15 cellular contexts compared by ENCODE assay signal in genomic region chr12:41962171-41962572, GRCh38.
A peak's percentile ranks its signal among the peaks of the same experiment; 100 is the strongest.
DNase-seq lines count a peak whose midpoint lies in the region; ATAC-seq, FAIRE-seq and TF ChIP-seq lines count a peak whose summit lies in the region.
"Had no signal": no experiment of that assay in that cellular context is flagged by ENCODE, and none has a peak within 500 bp of the region (broad histone marks: within the 10 kb centered on the region; RNA-seq: fewer than 3 reads in every experiment).

No MANE protein-coding gene starts in this region.

- no peaks in the 10 kb centered on the region for H3K27me3 ChIP-seq in HepG2 (ENCODE audit: control insufficient read depth in 1 of 2, insufficient read depth in 2 of 2, low read length in 2 of 2)
- no peaks in the 10 kb centered on the region for H3K27me3 ChIP-seq in tibial artery
- H3K27me3 ChIP-seq in small intestine (ENCODE audit: control insufficient read depth in 2 of 2, insufficient read depth in 2 of 2, low read length in 2 of 2) = no peaks in the 10 kb centered on the region

- 34% methylated on average over 5 of the region's 5 CpGs for WGBS in HepG2 (ENCODE audit: low lambda C conversion rate)
- 75 to 81% (median 81%) methylated on average over 5 of the region's 5 CpGs for WGBS in small intestine, 3 donors

- BruUV-seq in HepG2 (replicated peaks; lab: Mats Ljungman, UMichigan) = no TSS peak

- no peak overlapping the region for H2AFZ ChIP-seq in HepG2 (ENCODE audit: low read length)

- intact Hi-C loops in HepG2 (cut with micrococcal nuclease; ENCODE audit: unreplicated experiment) (no loop called here), tibial artery (cut with DNase I; ENCODE audit: low total_unique reads) (no loop called here)

- no peak for TF ChIP-seq POLR2A in HepG2 (IDR thresholded peaks at IDR 0.05; ENCODE audit: insufficient read depth in 1 of 2, low read depth in 2 of 2, low read length in 2 of 2)

- no peak overlapping the region for H3K4me2 ChIP-seq in HepG2 (ENCODE audit: low read depth, low read length)

- no peaks in the 10 kb centered on the region for H3K9me3 ChIP-seq in HepG2 (ENCODE audit: low read length)
- no peaks in the 10 kb centered on the region for H3K9me3 ChIP-seq in tibial artery
- H3K9me3 ChIP-seq in small intestine (ENCODE audit: control insufficient read depth, low read depth) = no peaks in the 10 kb centered on the region

- no peak for TF ChIP-seq RAD21 in HepG2 (CRISPR knock-in tag; IDR thresholded peaks at IDR 0.05)

- in situ Hi-C loops in HepG2 (cut with HindIII; ENCODE audit: extremely low pct_ligation_motif_present, low pct_unique_long_range_greater_than_20kb) = no loop called here

- CTCF ChIA-PET in HepG2 (lab: Yijun Ruan, JAX; ENCODE audit: low intra/inter-chr PET ratio, low total read pairs) = no interaction called here

- ATAC-seq in HepG2 (peak; percentile 56; the same call in 2 of the 3 replicates), GM18517 (IDR thresholded peaks at IDR 0.05; ENCODE audit: unreplicated experiment) (no peak)
- ATAC-seq: SK-N-SH treated with all-trans-retinoic acid at 6 μM for 48 hours had no signal

- no peak overlapping the region for H3K9ac ChIP-seq in HepG2 (ENCODE audit: insufficient read depth, low read depth, low read length)

- DNase-seq in SHP77 (lab: John Stamatoyannopoulos, UW) (peak; percentile 21 to 50), SHP77 treated with DMSO at 0.1 percent for 48 hours (lab: John Stamatoyannopoulos, UW) (no peak), amygdala (lab: John Stamatoyannopoulos, UW) (peak in 50 of 56 donors; percentile 8 to 81 (median 52)), HepG2 (ENCODE audit: low spot score) (no peak), tibial artery (peak; percentile 41 to 69), small intestine (no peak), islet precursor cell (no peak)
- DNase-seq: activated effector memory CD4-positive, alpha-beta T cell treated with anti-CD3 and anti-CD28 coated beads, Interleukin-2, amount 50 U/mL, for 16 hours; effector CD4-positive, alpha-beta T cell; NCI-H1694; stimulated activated naive CD4-positive, alpha-beta T cell treated with Interleukin-2 at 50 U/mL for 16 hours had no signal

- H3K27ac ChIP-seq in HepG2 (ENCODE audit: extremely low read length, insufficient read depth, low read length) = no peak overlapping the region
- no peak overlapping the region for H3K27ac ChIP-seq in tibial artery
- H3K27ac ChIP-seq in small intestine (ENCODE audit: low read depth in 1 of 2, low read length in 1 of 2) = no peak overlapping the region

- no peaks in the 10 kb centered on the region for H3K36me3 ChIP-seq in HepG2 (replicated peaks in 1 of 2; ENCODE audit: control insufficient read depth in 1 of 2, insufficient read depth in 2 of 2, low read length in 2 of 2)
- no peaks in the 10 kb centered on the region for H3K36me3 ChIP-seq in tibial artery
- H3K36me3 ChIP-seq in small intestine (ENCODE audit: control insufficient read depth in 2 of 2, insufficient read depth in 2 of 2, low read length in 2 of 2) = no peaks in the 10 kb centered on the region

- H3K4me3 ChIP-seq in HepG2 (replicated peaks in 1 of 3; ENCODE audit: insufficient read depth in 1 of 3, low read depth in 2 of 3, low read length in 3 of 3) = no peak overlapping the region
- no peak overlapping the region for H3K4me3 ChIP-seq in tibial artery
- H3K4me3 ChIP-seq in small intestine (ENCODE audit: low read depth in 1 of 2, low read length in 2 of 2) = no peak overlapping the region

- H3K79me2 ChIP-seq in HepG2 (ENCODE audit: insufficient read depth, low read length) = no peaks in the 10 kb centered on the region

- H4K20me1 ChIP-seq in HepG2 (ENCODE audit: insufficient read depth, low read length) = no peaks in the 10 kb centered on the region

- POLR2A ChIA-PET in HepG2 (lab: Yijun Ruan, JAX) = no interaction called here

- TF ChIP-seq CTCF in HepG2 (CRISPR knock-in tag; IDR thresholded peaks at IDR 0.05) = no peak
- no peak for TF ChIP-seq CTCF in tibial artery (IDR thresholded peaks at IDR 0.05)

- TF ChIP-seq EP300 in HepG2 (IDR thresholded peaks at IDR 0.05; ENCODE audit: low read depth in 2 of 2, low read length in 2 of 2) (no peak), HepG2 (CRISPR knock-in tag; IDR thresholded peaks at IDR 0.05; ENCODE audit: borderline replicate concordance) (no peak)

- FAIRE-seq in HepG2 (lab: Jason Lieb, UNC) (no peak), small intestine (lab: Jason Lieb, UNC) (no peak)
- FAIRE-seq: astrocyte, H1 had no signal

- H3K4me1 ChIP-seq in HepG2 (ENCODE audit: insufficient read depth, low read length) = peaks cover 10% of the 10 kb centered on the region; the same call in 1 of the 2 replicates
- H3K4me1 ChIP-seq in tibial artery = peaks cover 0 to 2% (median under 1%) of the 10 kb centered on the region in 4 donors
- no peaks in the 10 kb centered on the region for H3K4me1 ChIP-seq in small intestine (ENCODE audit: control insufficient read depth in 2 of 2, insufficient read depth in 1 of 2, low read depth in 1 of 2, low read length in 1 of 2)

TF ChIP-seq in HepG2, 621 proteins besides CTCF, POLR2A, EP300 and RAD21:
- no peak for TF ChIP-seq PAWR (CRISPR knock-in tag; IDR thresholded peaks at IDR 0.05; ENCODE audit: borderline replicate concordance)
- no peak for TF ChIP-seq ZNF816 (CRISPR knock-in tag; IDR thresholded peaks at IDR 0.05; ENCODE audit: borderline replicate concordance)
- TF ChIP-seq ZFX (CRISPR knock-in tag; IDR thresholded peaks at IDR 0.05; ENCODE audit: low read depth) = no peak
- TF ChIP-seq ZNF451 (CRISPR knock-in tag; IDR thresholded peaks at IDR 0.05) = no peak
- TF ChIP-seq ZNF660 (CRISPR knock-in tag; IDR thresholded peaks at IDR 0.05; ENCODE audit: borderline replicate concordance, low read depth) = no peak
- TF ChIP-seq ZFP36L1 (CRISPR knock-in tag; IDR thresholded peaks at IDR 0.05) = no peak
- TF ChIP-seq CC2D1A (CRISPR knock-in tag; IDR thresholded peaks at IDR 0.05) = no peak

Comparison
In these comparisons a context has a peak if more than half of its experiments do, and no peak if none do; other contexts are left out.
1. DNase-seq: peak in SHP77 (2 of 2), amygdala (50 of 56) and tibial artery (2 of 2); none in SHP77 treated with DMSO at 0.1 percent for 48 hours (single experiment), HepG2 (single experiment), small intestine (single experiment) and islet precursor cell (single experiment).